Comparison of ENCODE assay signal across 8 cellular contexts in the genomic region with DNA sequence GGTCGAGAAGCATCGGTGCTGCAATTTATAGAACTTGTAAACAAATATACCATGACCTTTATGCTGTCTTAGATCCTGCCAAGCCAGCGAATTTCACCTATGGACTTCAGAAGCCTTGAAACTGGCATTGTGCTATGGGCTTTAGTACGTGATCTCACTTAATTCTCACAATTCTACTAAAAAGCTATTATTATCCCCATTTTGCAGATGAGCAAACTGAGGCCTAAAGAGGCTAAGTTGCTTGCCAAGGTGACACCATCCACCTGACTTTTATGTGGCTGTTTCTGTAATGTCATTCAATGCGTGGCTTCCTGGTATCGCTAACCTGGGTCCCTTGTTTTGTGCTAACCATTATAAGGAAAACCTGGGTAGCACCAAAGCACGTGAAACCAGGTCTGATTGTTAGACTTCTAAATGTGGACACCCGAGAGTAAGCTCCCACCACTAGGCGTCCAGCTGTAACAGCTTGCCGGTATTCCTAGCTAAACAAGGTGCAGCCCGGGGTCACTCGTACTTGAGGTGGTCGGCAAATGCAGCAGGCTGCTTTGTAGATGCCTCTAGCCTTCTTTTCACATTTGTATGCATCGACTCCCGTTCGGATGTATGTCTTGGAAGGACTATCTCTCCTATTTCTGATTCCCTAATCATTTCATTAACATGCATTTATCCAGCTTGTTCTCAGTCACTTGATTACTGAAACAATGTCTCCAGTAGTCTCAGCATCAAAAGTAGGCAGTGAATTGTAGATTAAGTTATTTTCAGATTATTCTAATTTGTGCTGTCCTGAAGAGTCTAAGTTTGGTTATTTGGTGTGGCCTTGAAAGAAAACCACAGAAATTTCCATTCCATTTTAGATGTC. TPM values are rescaled to one million over a fixed set of nuclear protein-coding genes. Genes with fewer than 3 reads are reported as not detected.
DNase-seq lines count a peak whose midpoint lies in the region; ATAC-seq, FAIRE-seq and TF ChIP-seq lines count a peak whose summit lies in the region.

No MANE protein-coding gene starts in this region.

- TF ChIP-seq CTCF in WI38 (IDR thresholded peaks at IDR 0.05; ENCODE audit: low read depth, low read length) (no peak), gastroesophageal sphincter (IDR thresholded peaks at IDR 0.05) (peak in 3 of 4 experiments; percentile 37 to 54 (median 46))

- TF ChIP-seq EP300 in gastroesophageal sphincter (IDR thresholded peaks at IDR 0.05): no peak

- H3K27ac ChIP-seq in gastroesophageal sphincter: peak overlapping the region in 3 of 4 donors; percentile 83 to 92 (median 88)

- H3K27me3 ChIP-seq in gastroesophageal sphincter: no peaks in the 10 kb centered on the region

- ATAC-seq in gastroesophageal sphincter (no peak), HG02884 (IDR thresholded peaks at IDR 0.05; ENCODE audit: unreplicated experiment) (no peak)

- peaks cover 0 to 57% (median 8%) of the 10 kb centered on the region in 3 donors for H3K4me1 ChIP-seq in gastroesophageal sphincter

- no peaks in the 10 kb centered on the region for H3K36me3 ChIP-seq in gastroesophageal sphincter

- intact Hi-C loops in posterior vena cava (cut with DNase I): loop anchor here in 1 of 2 donors (2.0 kb wide), 1 partner anchor 86 kb away; no protein-coding TSS in a partner anchor

- DNase-seq in A172 (ENCODE audit: low spot score) (peak; percentile 42), GM19239 (ENCODE audit: insufficient read length, low spot score) (no peak), posterior vena cava (ENCODE audit: low spot score) (peak; percentile 59), DMS153 treated with DMSO at 0.1 percent for 48 hours (lab: John Stamatoyannopoulos, UW; ENCODE audit: unreplicated experiment) (no peak), middle frontal gyrus (ENCODE audit: extremely low spot score, low spot score) (no peak)

- peak; percentile 35 for FAIRE-seq in GM19239 (lab: Jason Lieb, UNC)

- no peak for TF ChIP-seq POLR2A in gastroesophageal sphincter (IDR thresholded peaks at IDR 0.05)

- H3K4me3 ChIP-seq in WI38 (ENCODE audit: low read depth, low read length) (peak overlapping the region; percentile 89), gastroesophageal sphincter (peak overlapping the region; percentile 90 to 93)

- no peaks in the 10 kb centered on the region for H3K9me3 ChIP-seq in gastroesophageal sphincter

- WGBS in gastroesophageal sphincter (ENCODE audit: low coverage in 1 of 2), 2 donors: 41% methylated on average over 14 to 16 of the region's 16 CpGs

RNA-seq across cellular contexts. Expression of a gene that starts 1.1 kb away (rescaled TPM):
- 34.0 and 53.7 TPM in 2 replicates for total RNA-seq in A172 (2014; rRNA removed; shearing (Covaris generic))
- 10 to 100 TPM; 19.9 to 27.9 (median 21.6) TPM for total RNA-seq in gastroesophageal sphincter
- total RNA-seq in posterior vena cava: 10 to 100 TPM; 19.6 to 30.4 TPM

Comparison
In these comparisons a context has a peak if more than half of its experiments do, and no peak if none do; other contexts are left out.
1. DNase-seq: peak in A172 (single experiment) and posterior vena cava (single experiment); none in GM19239 (single experiment), DMS153 treated with DMSO at 0.1 percent for 48 hours (single experiment) and middle frontal gyrus (single experiment).